ENCODE assay signal across 15 cellular contexts in genomic region chr6:160739955-160740354, GRCh38. TPM values are rescaled to one million over a fixed set of nuclear protein-coding genes. Genes with fewer than 3 reads are reported as not detected.
A peak's percentile ranks its signal among the peaks of the same experiment; 100 is the strongest.
DNase-seq lines count a peak whose midpoint lies in the region; ATAC-seq and TF ChIP-seq lines count a peak whose summit lies in the region.
"Had no signal": no experiment of that assay in that cellular context is flagged by ENCODE, and none has a peak within 500 bp of the region (broad histone marks: within the 10 kb centered on the region; RNA-seq: fewer than 3 reads in every experiment).

No MANE protein-coding gene starts in this region.

- H3K27me3 ChIP-seq in BLaER1: no peaks in the 10 kb centered on the region
- no peaks in the 10 kb centered on the region for H3K27me3 ChIP-seq in KMS-11 (ENCODE audit: insufficient read depth, low read depth)
- no peaks in the 10 kb centered on the region for H3K27me3 ChIP-seq in osteoblast (ENCODE audit: insufficient read depth, low read length)

- H3K27ac ChIP-seq in BLaER1: peak overlapping the region; percentile 83
- H3K27ac ChIP-seq in KMS-11: peak overlapping the region; percentile 66; the same call in 1 of the 2 replicates
- H3K27ac ChIP-seq in osteoblast (ENCODE audit: low read depth, low read length): no peak overlapping the region

- ATAC-seq in left lobe of liver: peak; percentile 46

- H3K36me3 ChIP-seq in BLaER1: no peaks in the 10 kb centered on the region
- H3K36me3 ChIP-seq in KMS-11 (ENCODE audit: insufficient read depth): no peaks in the 10 kb centered on the region
- H3K36me3 ChIP-seq in osteoblast (ENCODE audit: insufficient read depth, low read length): no peaks in the 10 kb centered on the region

- no peak overlapping the region for H3K9ac ChIP-seq in BLaER1
- H3K9ac ChIP-seq in KMS-11: no peak overlapping the region

- H3K4me2 ChIP-seq in BLaER1 (peak overlapping the region; percentile 76), KMS-11 (peak overlapping the region; percentile 72; the same call in 1 of the 2 replicates), osteoblast (ENCODE audit: insufficient read depth, low read length) (no peak overlapping the region)

- no peak overlapping the region for H2AFZ ChIP-seq in KMS-11 (ENCODE audit: low read depth)
- no peak overlapping the region for H2AFZ ChIP-seq in osteoblast (ENCODE audit: low read length)

- no peaks in the 10 kb centered on the region for H4K20me1 ChIP-seq in BLaER1
- no peaks in the 10 kb centered on the region for H4K20me1 ChIP-seq in KMS-11 (ENCODE audit: insufficient read depth)
- H4K20me1 ChIP-seq in osteoblast (ENCODE audit: insufficient read depth, low read length): no peaks in the 10 kb centered on the region

- no peaks in the 10 kb centered on the region for H3K79me2 ChIP-seq in KMS-11 (ENCODE audit: insufficient read depth, low read depth)
- no peaks in the 10 kb centered on the region for H3K79me2 ChIP-seq in osteoblast (ENCODE audit: insufficient read depth, low read length)

- no peak for DNase-seq in left lobe of liver (ENCODE audit: low spot score)
- DNase-seq in osteoblast (ENCODE audit: insufficient read length, low spot score, missing footprints): peak; percentile 10
- DNase-seq in activated effector memory CD4-positive, alpha-beta T cell treated with anti-CD3 and anti-CD28 coated beads, Interleukin-2, amount 50 U/mL, for 16 hours: no peak
- no peak for DNase-seq in NCI-H2171 treated with DMSO at 0.1 percent for 48 hours (lab: John Stamatoyannopoulos, UW)
- DNase-seq in T-helper 2 cell: no peak
- DNase-seq: 8988T; Caco-2; CD8-positive, alpha-beta memory T cell; GOT3; H9; KG1 had no signal

- H3K9me3 ChIP-seq in BLaER1 (peaks cover 6% of the 10 kb centered on the region), osteoblast (ENCODE audit: low read depth, low read length) (no peaks in the 10 kb centered on the region)
- H3K9me3 ChIP-seq: Caco-2 had no signal

- H3K4me3 ChIP-seq in BLaER1: no peak overlapping the region
- no peak overlapping the region for H3K4me3 ChIP-seq in KMS-11 (IDR thresholded peaks at IDR 0.05; ENCODE audit: insufficient read depth, low read depth, low read length)
- no peak overlapping the region for H3K4me3 ChIP-seq in osteoblast (ENCODE audit: insufficient read depth, low read length)

- TF ChIP-seq CTCF in KMS-11 (conservative IDR thresholded peaks at IDR 0.05; ENCODE audit: low read depth, low read length) (no peak), osteoblast (IDR thresholded peaks at IDR 0.05; ENCODE audit: extremely low read depth, low read depth, low read length) (no peak)

- peaks cover 76% of the 10 kb centered on the region for H3K4me1 ChIP-seq in BLaER1
- peaks cover 49% of the 10 kb centered on the region for H3K4me1 ChIP-seq in KMS-11 (ENCODE audit: low read depth, poor library complexity, severe bottlenecking)
- no peaks in the 10 kb centered on the region for H3K4me1 ChIP-seq in osteoblast (ENCODE audit: insufficient read depth, low read length)
- H3K4me1 ChIP-seq: Caco-2 had no signal

RNA-seq across cellular contexts. Expression of gene PLG, which starts 37.9 kb away (rescaled TPM):
- total RNA-seq in left lobe of liver (1,901 TPM), osteoblast (0.36 TPM in 1 of 2 replicates, not detected in the other)
- total RNA-seq: Caco-2, Daoy, H9, HT-29 had no signal

Comparison
In these comparisons a context has a peak if more than half of its experiments do, and no peak if none do; other contexts are left out.
1. RNA of gene PLG, which starts 37.9 kb away (total RNA-seq): 1,901 TPM in left lobe of liver (single experiment); 0.36 TPM in osteoblast; every median in the first group is over 1,000 times any median in the second.